Comparison of ENCODE assay signal across 1 cellular context in the genomic region with DNA sequence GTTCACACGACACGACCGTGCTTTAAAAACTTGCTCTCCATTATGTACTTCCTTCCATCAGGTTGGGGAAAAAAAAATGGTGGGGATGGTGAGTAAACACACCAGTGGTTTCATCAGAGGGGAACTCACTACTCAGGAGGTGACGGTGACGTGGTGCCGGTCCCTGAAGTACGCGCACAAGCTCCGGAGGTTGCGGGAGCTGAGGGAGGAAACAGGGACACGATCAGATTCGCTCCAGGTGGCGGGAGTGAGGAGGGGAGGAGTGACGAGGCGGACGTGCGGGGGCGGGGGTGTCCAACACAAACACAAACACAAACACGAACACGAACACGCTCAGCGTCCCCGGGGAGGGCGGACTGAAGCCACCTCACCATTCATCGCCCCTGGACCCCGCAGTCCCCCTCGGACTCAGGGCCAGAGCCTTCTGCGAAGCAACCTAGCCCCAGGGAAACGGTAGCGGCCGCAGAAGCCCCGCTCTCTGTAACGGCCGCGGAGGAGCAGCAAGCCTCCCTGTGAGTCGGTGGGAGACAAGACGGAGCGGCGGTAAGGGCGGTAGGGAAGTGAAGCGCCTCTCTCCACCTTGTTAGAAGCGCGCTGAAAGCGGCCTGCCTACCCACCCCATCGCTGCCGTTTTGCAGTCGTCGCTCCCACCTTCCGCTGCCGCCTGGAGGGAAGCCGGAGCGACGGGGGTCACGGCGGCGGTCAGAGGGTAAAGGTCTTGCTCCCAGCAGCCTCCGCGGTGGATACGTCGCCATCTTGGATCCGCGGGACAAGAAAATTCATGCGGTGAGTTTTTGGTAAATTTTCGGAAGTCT.
TF ChIP-seq lines count a peak whose summit lies in the region.

A gene with protein sequence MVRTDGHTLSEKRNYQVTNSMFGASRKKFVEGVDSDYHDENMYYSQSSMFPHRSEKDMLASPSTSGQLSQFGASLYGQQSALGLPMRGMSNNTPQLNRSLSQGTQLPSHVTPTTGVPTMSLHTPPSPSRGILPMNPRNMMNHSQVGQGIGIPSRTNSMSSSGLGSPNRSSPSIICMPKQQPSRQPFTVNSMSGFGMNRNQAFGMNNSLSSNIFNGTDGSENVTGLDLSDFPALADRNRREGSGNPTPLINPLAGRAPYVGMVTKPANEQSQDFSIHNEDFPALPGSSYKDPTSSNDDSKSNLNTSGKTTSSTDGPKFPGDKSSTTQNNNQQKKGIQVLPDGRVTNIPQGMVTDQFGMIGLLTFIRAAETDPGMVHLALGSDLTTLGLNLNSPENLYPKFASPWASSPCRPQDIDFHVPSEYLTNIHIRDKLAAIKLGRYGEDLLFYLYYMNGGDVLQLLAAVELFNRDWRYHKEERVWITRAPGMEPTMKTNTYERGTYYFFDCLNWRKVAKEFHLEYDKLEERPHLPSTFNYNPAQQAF (plus strand): TSS at position 739 of the 815 bp plus-strand sequence. CDS start 34,794 bp downstream, outside the sequence.

TF ChIP-seq in H1, 55 proteins besides CTCF, POLR2A, EP300 and RAD21 (continued from another document):
- TF ChIP-seq, protein P1, sequence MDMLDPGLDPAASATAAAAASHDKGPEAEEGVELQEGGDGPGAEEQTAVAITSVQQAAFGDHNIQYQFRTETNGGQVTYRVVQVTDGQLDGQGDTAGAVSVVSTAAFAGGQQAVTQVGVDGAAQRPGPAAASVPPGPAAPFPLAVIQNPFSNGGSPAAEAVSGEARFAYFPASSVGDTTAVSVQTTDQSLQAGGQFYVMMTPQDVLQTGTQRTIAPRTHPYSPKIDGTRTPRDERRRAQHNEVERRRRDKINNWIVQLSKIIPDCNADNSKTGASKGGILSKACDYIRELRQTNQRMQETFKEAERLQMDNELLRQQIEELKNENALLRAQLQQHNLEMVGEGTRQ (IDR thresholded peaks at IDR 0.05; ENCODE audit: low read length) = no peak
- TF ChIP-seq KDM5A (IDR thresholded peaks at IDR 0.05; ENCODE audit: low read length) (no peak), BCL11A (IDR thresholded peaks at IDR 0.05; ENCODE audit: low read depth in 2 of 2, low read length in 2 of 2) (no peak)
